Comparison of ENCODE assay signal across 20 cellular contexts in the genomic region with DNA sequence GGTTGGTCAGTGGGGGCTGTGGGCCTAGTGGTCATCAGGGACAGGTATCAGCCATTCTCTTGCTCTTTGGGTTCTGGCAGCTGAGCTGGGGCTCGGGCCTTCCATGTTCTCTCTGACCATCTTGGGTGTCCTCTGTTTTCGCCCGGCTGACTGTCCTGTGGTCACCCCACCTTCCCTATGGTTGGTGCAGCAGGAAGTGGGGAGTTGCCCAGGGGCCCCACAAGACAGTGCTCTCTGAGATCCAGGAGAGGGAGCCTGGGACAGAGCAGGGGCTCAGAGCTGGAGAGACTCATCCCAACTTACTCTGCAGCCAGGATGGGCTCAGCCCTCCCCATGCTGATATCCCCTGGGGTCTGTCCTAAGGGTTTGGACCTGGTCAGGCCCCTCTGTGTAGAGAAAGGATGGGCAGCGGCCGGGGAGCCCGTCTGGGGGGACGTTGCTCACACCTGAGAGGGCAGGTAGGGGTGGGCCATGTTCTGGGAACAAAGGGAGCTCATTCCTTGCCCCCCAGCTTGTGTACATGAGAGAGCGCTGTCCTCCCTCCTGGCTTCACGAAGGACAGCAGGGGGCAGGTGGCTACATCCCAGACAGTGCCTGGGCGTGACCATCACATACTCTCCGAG. TPM values are rescaled to one million over a fixed set of nuclear protein-coding genes. Genes with fewer than 3 reads are reported as not detected.
DNase-seq lines count a peak whose midpoint lies in the region; ATAC-seq, FAIRE-seq and TF ChIP-seq lines count a peak whose summit lies in the region.
"Had no signal": no experiment of that assay in that cellular context is flagged by ENCODE, and none has a peak within 500 bp of the region (broad histone marks: within the 10 kb centered on the region; RNA-seq: fewer than 3 reads in every experiment).

No MANE protein-coding gene starts in this region.

- H3K14ac ChIP-seq in neuronal stem cell (ENCODE audit: low read length), result peak overlapping the region; percentile 78

- in situ Hi-C loops in brain microvascular endothelial cell (cut with HindIII; ENCODE audit: low pct_ligation_motif_present, low sequenced_read_pairs), result no loop called here

- H3K79me1 ChIP-seq in neuronal stem cell (ENCODE audit: low read depth, low read length), result no peaks in the 10 kb centered on the region

- H3K27ac ChIP-seq in A549 (no peak overlapping the region), kidney (ENCODE audit: low read depth in 2 of 2, low read length in 2 of 2) (no peak overlapping the region), neuronal stem cell (replicated peaks; ENCODE audit: low read length) (no peak overlapping the region), aorta (ENCODE audit: low read depth in 1 of 2, low read length in 2 of 2) (no peak overlapping the region), brain microvascular endothelial cell (no peak overlapping the region), thyroid gland (no peak overlapping the region)
- H3K27ac ChIP-seq: 22Rv1, BLaER1 had no signal

- no peak for TF ChIP-seq CTCF in A549 (IDR thresholded peaks at IDR 0.05)
- TF ChIP-seq CTCF in kidney (IDR thresholded peaks at IDR 0.05; ENCODE audit: borderline replicate concordance, extremely low read depth, insufficient read depth), result no peak
- no peak for TF ChIP-seq CTCF in brain microvascular endothelial cell (IDR thresholded peaks at IDR 0.05; ENCODE audit: low read depth, low read length, missing control alignments)
- no peak for TF ChIP-seq CTCF in thyroid gland (IDR thresholded peaks at IDR 0.05)

- H2BK12ac ChIP-seq in neuronal stem cell (ENCODE audit: low read length), result no peak overlapping the region

- H2AFZ ChIP-seq in neuronal stem cell (ENCODE audit: low read length), result no peak overlapping the region

- intact Hi-C loops in kidney (cut with DNase I), result no loop called here
- intact Hi-C loops in aorta (cut with DNase I), result loop anchor here in 1 of 2 donors (2.0 to 5.0 kb wide), 2 partner anchors 31 to 148 kb away; no protein-coding TSS in a partner anchor
- intact Hi-C loops in thyroid gland (cut with DNase I), result no loop called here

- H2BK120ac ChIP-seq in neuronal stem cell (ENCODE audit: low read depth, low read length), result peak overlapping the region; percentile 26

- no peak overlapping the region for H3K23ac ChIP-seq in neuronal stem cell (ENCODE audit: low read depth, low read length, poor library complexity)

- POLR2A ChIA-PET in A549 (lab: Yijun Ruan, JAX), result no interaction called here

- H3K4me2 ChIP-seq in A549, result no peak overlapping the region
- peak overlapping the region; percentile 15 for H3K4me2 ChIP-seq in neuronal stem cell (ENCODE audit: insufficient read depth, low read length, poor library complexity, severe bottlenecking)
- H3K4me2 ChIP-seq: BLaER1 had no signal

- peak overlapping the region; percentile 58 for H3K18ac ChIP-seq in neuronal stem cell (ENCODE audit: low read length)

- H3K36me3 ChIP-seq in kidney (ENCODE audit: control insufficient read depth in 1 of 2, insufficient read depth in 2 of 2, low read length in 2 of 2), result no peaks in the 10 kb centered on the region
- H3K36me3 ChIP-seq in neuronal stem cell (replicated peaks in 1 of 2; ENCODE audit: control insufficient read depth in 2 of 2, insufficient read depth in 2 of 2, low read length in 2 of 2), result no peaks in the 10 kb centered on the region
- no peaks in the 10 kb centered on the region for H3K36me3 ChIP-seq in aorta (ENCODE audit: control insufficient read depth in 1 of 2, insufficient read depth in 2 of 2, low read length in 1 of 2)
- no peaks in the 10 kb centered on the region for H3K36me3 ChIP-seq in brain microvascular endothelial cell (replicated peaks)
- no peaks in the 10 kb centered on the region for H3K36me3 ChIP-seq in thyroid gland
- H3K36me3 ChIP-seq: BLaER1, HAP-1 had no signal

- DNase-seq in A549 (ENCODE audit: low read depth in 1 of 2, low spot score in 1 of 2) (no peak), kidney (peak; percentile 51), neuronal stem cell (ENCODE audit: low spot score) (no peak), aorta (no peak), Kasumi-1 (lab: John Stamatoyannopoulos, UW) (no peak), brain microvascular endothelial cell (no peak), thyroid gland (no peak)
- DNase-seq: DMS153, DMS79, GF-D8 had no signal

- H3K4me1 ChIP-seq in A549, result no peaks in the 10 kb centered on the region
- H3K4me1 ChIP-seq in kidney (ENCODE audit: control insufficient read depth in 1 of 2, insufficient read depth in 1 of 2, low read depth in 1 of 2, low read length in 2 of 2), result no peaks in the 10 kb centered on the region
- no peaks in the 10 kb centered on the region for H3K4me1 ChIP-seq in neuronal stem cell (ENCODE audit: control insufficient read depth in 2 of 2, insufficient read depth in 1 of 2, low read depth in 1 of 2, low read length in 2 of 2)
- H3K4me1 ChIP-seq in aorta (ENCODE audit: control insufficient read depth in 1 of 2, insufficient read depth in 2 of 2, low read length in 2 of 2), result no peaks in the 10 kb centered on the region
- no peaks in the 10 kb centered on the region for H3K4me1 ChIP-seq in thyroid gland
- H3K4me1 ChIP-seq: HAP-1 had no signal

- H3K4me3 ChIP-seq in A549 (no peak overlapping the region), kidney (ENCODE audit: low read length in 2 of 2) (no peak overlapping the region), neuronal stem cell (ENCODE audit: low read length in 2 of 2) (no peak overlapping the region), aorta (ENCODE audit: low read length in 2 of 2) (no peak overlapping the region), brain microvascular endothelial cell (ENCODE audit: low read depth, low read length) (no peak overlapping the region), thyroid gland (replicated peaks in 1 of 3) (no peak overlapping the region)
- H3K4me3 ChIP-seq: BLaER1, GM12878, HAP-1 had no signal

- no peak overlapping the region for H4K8ac ChIP-seq in neuronal stem cell (ENCODE audit: low read depth, low read length)

- H3K9ac ChIP-seq in kidney (ENCODE audit: low read length in 2 of 2) (no peak overlapping the region), neuronal stem cell (ENCODE audit: low read depth, low read length, poor library complexity) (peak overlapping the region; percentile 68)
- H3K9ac ChIP-seq: BLaER1 had no signal

- peak overlapping the region; percentile 61 for H2AK5ac ChIP-seq in neuronal stem cell (ENCODE audit: low read depth, low read length)

- TF ChIP-seq EP300 in A549 (IDR thresholded peaks at IDR 0.05), result no peak

- no peaks in the 10 kb centered on the region for H3K27me3 ChIP-seq in neuronal stem cell (ENCODE audit: control insufficient read depth in 3 of 3, insufficient read depth in 3 of 3, low read depth in 1 of 3, low read length in 3 of 3)
- no peaks in the 10 kb centered on the region for H3K27me3 ChIP-seq in aorta (ENCODE audit: control insufficient read depth in 1 of 2, insufficient read depth in 2 of 2, low read length in 1 of 2)
- no peaks in the 10 kb centered on the region for H3K27me3 ChIP-seq in brain microvascular endothelial cell (replicated peaks)
- H3K27me3 ChIP-seq in thyroid gland, result no peaks in the 10 kb centered on the region
- H3K27me3 ChIP-seq: BLaER1 had no signal

- H2BK15ac ChIP-seq in neuronal stem cell (ENCODE audit: low read length), result no peak overlapping the region

- ATAC-seq in A549 (peak; percentile 11 to 20; a peak in 5 of 6 replicates), aorta (ENCODE audit: low FRiP score) (peak; percentile 26)

- no peak for FAIRE-seq in A549 (lab: Jason Lieb, UNC)
- FAIRE-seq in kidney (lab: Jason Lieb, UNC), result no peak
- FAIRE-seq: GM12878 had no signal

- no peak overlapping the region for H2BK5ac ChIP-seq in neuronal stem cell (ENCODE audit: low read length)

- CTCF ChIA-PET in A549 (lab: Yijun Ruan, JAX), result interaction anchor here (0.5 to 6.8 kb wide), 59 partner anchors 10 to 817 kb away, joined by 3 to 83 read pairs (median 5); partner anchors contain the start of genes CEACAM1 and CXCL17

- H3K9me3 ChIP-seq in A549 (peaks cover 6% of the 10 kb centered on the region; the same call in 2 of the 3 replicates), kidney (ENCODE audit: control insufficient read depth in 1 of 2, low read length in 2 of 2) (no peaks in the 10 kb centered on the region), neuronal stem cell (replicated peaks in 1 of 2; ENCODE audit: control insufficient read depth in 2 of 2, insufficient read depth in 1 of 2, low read depth in 1 of 2, low read length in 2 of 2) (peaks cover 0 to 8% of the 10 kb centered on the region in 2 donors), aorta (ENCODE audit: control insufficient read depth, low read length) (no peaks in the 10 kb centered on the region), thyroid gland (no peaks in the 10 kb centered on the region)
- H3K9me3 ChIP-seq: HAP-1 had no signal

- H4K91ac ChIP-seq in neuronal stem cell (ENCODE audit: low read depth, low read length, poor library complexity), result no peak overlapping the region

- no peak for TF ChIP-seq RAD21 in A549 (conservative IDR thresholded peaks at IDR 0.05 in 1 of 2, IDR thresholded peaks at IDR 0.05 in 1 of 2)

- TF ChIP-seq POLR2A in A549 (IDR thresholded peaks at IDR 0.05; ENCODE audit: low read length) (no peak), thyroid gland (IDR thresholded peaks at IDR 0.05) (no peak)

- no peak overlapping the region for H3K4ac ChIP-seq in neuronal stem cell (ENCODE audit: low read length)

- WGBS in A549 (ENCODE audit: missing lambda C conversion rate), result 25% methylated on average over 11 of the region's 11 CpGs
- no CpG with 5 or more reads among the region's 11 CpGs for WGBS in neuronal stem cell (ENCODE audit: extremely low coverage in 2 of 2, insufficient read length in 2 of 2, insufficient replicate concordance in 1 of 2), 2 donors
- WGBS in aorta, 2 donors, result 72 to 79% methylated on average over 11 of the region's 11 CpGs
- 75 to 85% methylated on average over 8 to 9 of the region's 11 CpGs for WGBS in thyroid gland, 2 donors

TF ChIP-seq in A549, 52 proteins besides CTCF, POLR2A, EP300 and RAD21 (continues in another document):
- no peak for TF ChIP-seq RCOR1 (IDR thresholded peaks at IDR 0.05; ENCODE audit: low read depth, low read length)
- TF ChIP-seq HEYL (CRISPR knock-in tag; IDR thresholded peaks at IDR 0.05), result no peak
- TF ChIP-seq CBX8 (IDR thresholded peaks at IDR 0.05), result no peak
- no peak for TF ChIP-seq ESRRA (IDR thresholded peaks at IDR 0.05; ENCODE audit: borderline replicate concordance, low read length)

RNA-seq across cellular contexts. Expression of gene CEACAM8, which starts 0.9 kb away (rescaled TPM):
- polyA plus RNA-seq in A549 (2011; rRNA removed) (not detected in 2 replicates), A549 (2017; fragmentation: RNase III; extraction: RNeasy Plus Mini Kit Qiagen cat#74134 plus additional on column Dnase treatment) (not detected in 3 replicates), kidney (ENCODE audit: insufficient read depth, low read depth, low replicate concordance) (not detected), aorta (under 1 TPM in 1 of 2 donors, not detected in 1; 0.50 TPM)
- polyA plus RNA-seq in A549 (2012; cell fraction: cytosol; rRNA removed), result not detected in 2 replicates
- polyA plus RNA-seq in A549 (2012; cell fraction: nucleus; rRNA removed), result not detected in 2 replicates
- not detected in 2 replicates for polyA minus RNA-seq in A549 (2011; rRNA and poly(A)+ RNA removed)
- total RNA-seq in kidney (not detected), aorta (under 1 TPM in 1 of 2 donors, not detected in 1; 0.19 TPM), thyroid gland (not detected)
- polyA plus RNA-seq in neuronal stem cell (2013, experiment 1 of 2), result not detected
- not detected for polyA plus RNA-seq in neuronal stem cell (2013, experiment 2 of 2)
- total RNA-seq: A673; CD4-positive, alpha-beta memory T cell; GM12878; H4; HT-29 had no signal
- polyA plus RNA-seq: AG04450; CD14-positive monocyte; CD4-positive, alpha-beta memory T cell had no signal
